8 cellular contexts compared by ENCODE assay signal in the genomic region with DNA sequence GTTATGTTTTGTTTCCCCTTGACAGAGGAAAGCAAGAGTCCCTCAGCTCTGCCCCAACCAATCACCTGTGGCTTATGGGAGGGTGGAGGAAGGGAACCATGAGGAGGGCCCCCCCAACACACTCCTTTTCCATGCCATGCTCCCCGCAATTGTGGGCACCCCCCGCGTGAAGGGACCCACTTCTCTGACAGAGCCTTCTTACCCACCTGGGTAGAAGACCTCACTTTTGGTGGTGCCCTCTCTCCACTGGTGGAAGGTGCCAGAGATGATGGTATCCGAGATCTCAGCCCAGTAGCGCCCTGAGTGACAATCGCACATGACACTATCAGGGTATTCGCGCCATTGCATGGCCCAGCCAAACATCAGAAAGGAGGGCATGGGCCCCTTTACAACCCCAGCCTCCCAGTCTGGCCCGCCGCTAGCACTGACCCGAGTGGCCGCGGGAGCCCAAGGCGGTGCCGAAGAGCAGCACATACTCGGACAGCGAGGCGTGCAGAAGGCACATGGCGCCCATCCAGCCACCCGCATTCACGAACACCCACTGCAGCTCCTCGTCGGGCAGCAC. TPM values are rescaled to one million over a fixed set of nuclear protein-coding genes. Genes with fewer than 3 reads are reported as not detected.
DNase-seq lines count a peak whose midpoint lies in the region; ATAC-seq and TF ChIP-seq lines count a peak whose summit lies in the region.

No MANE protein-coding gene starts in this region.

- H3K4me3 ChIP-seq in right cardiac atrium (ENCODE audit: low read length) (peak overlapping the region; percentile 49), smooth muscle cell (peak overlapping the region; percentile 57)

- H3K4me3 Mint-ChIP-seq in activated T-helper 1 cell treated with anti-CD3 and anti-CD28 coated beads, Interleukin-12 subunit alpha, Interleukin-12 subunit beta, Interleukin-2, Interleukin-4 antibody, amounts not matched to agents 30 ng/mL and 10 ng/mL and 1 ng/mL, durations not matched to agents 14 hours and 24 hours and 36 hours, result peak overlapping the region; percentile 97

- peak overlapping the region; percentile 41 for H3K9ac ChIP-seq in smooth muscle cell (ENCODE audit: low read depth)

- DNase-seq in COLO668 (lab: John Stamatoyannopoulos, UW; ENCODE audit: unreplicated experiment), result peak; percentile 26
- DNase-seq in activated T-helper 1 cell treated with anti-CD3 and anti-CD28 coated beads, Interleukin-12 subunit alpha, Interleukin-12 subunit beta, Interleukin-2, Interleukin-4 antibody, amounts not matched to agents 30 ng/mL and 10 ng/mL and 1 ng/mL, durations not matched to agents 14 hours and 24 hours and 36 hours (ENCODE audit: low spot score), result peak; percentile 15
- no peak for DNase-seq in right cardiac atrium
- DNase-seq in smooth muscle cell (lab: John Stamatoyannopoulos, UW; ENCODE audit: unreplicated experiment), result no peak
- no peak for DNase-seq in medulla oblongata (ENCODE audit: extremely low spot score)
- no peak for DNase-seq in NCI-H1048 (lab: John Stamatoyannopoulos, UW)
- DNase-seq in germinal center (ENCODE audit: low spot score), result no peak

- H3K27ac Mint-ChIP-seq in activated T-helper 1 cell treated with anti-CD3 and anti-CD28 coated beads, Interleukin-12 subunit alpha, Interleukin-12 subunit beta, Interleukin-2, Interleukin-4 antibody, amounts not matched to agents 30 ng/mL and 10 ng/mL and 1 ng/mL, durations not matched to agents 14 hours and 24 hours and 36 hours, result peak overlapping the region; percentile 88

- no peaks in the 10 kb centered on the region for H3K27me3 Mint-ChIP-seq in activated T-helper 1 cell treated with anti-CD3 and anti-CD28 coated beads, Interleukin-12 subunit alpha, Interleukin-12 subunit beta, Interleukin-2, Interleukin-4 antibody, amounts not matched to agents 30 ng/mL and 10 ng/mL and 1 ng/mL, durations not matched to agents 14 hours and 24 hours and 36 hours (ENCODE audit: insufficient read depth)

- no peaks in the 10 kb centered on the region for H3K9me3 ChIP-seq in right cardiac atrium (ENCODE audit: control insufficient read depth, low read length)
- no peaks in the 10 kb centered on the region for H3K9me3 ChIP-seq in smooth muscle cell (replicated peaks; ENCODE audit: low read depth)

- no peaks in the 10 kb centered on the region for H3K4me1 ChIP-seq in right cardiac atrium (ENCODE audit: control insufficient read depth, insufficient read depth, low read length)
- H3K4me1 ChIP-seq in smooth muscle cell (ENCODE audit: low read depth), result peaks cover 24% of the 10 kb centered on the region

- WGBS in right cardiac atrium, result 8% methylated on average over 23 of the region's 23 CpGs
- 6% methylated on average over 23 of the region's 23 CpGs for WGBS in smooth muscle cell (ENCODE audit: low lambda C conversion rate)

- no peaks in the 10 kb centered on the region for H3F3A ChIP-seq in smooth muscle cell (ENCODE audit: low read depth)

- H2AFZ ChIP-seq in smooth muscle cell (ENCODE audit: low read depth), result peak overlapping the region; percentile 71

- peaks cover 10% of the 10 kb centered on the region for H3K79me2 ChIP-seq in smooth muscle cell (ENCODE audit: low read depth)

- no peaks in the 10 kb centered on the region for H4K20me1 ChIP-seq in smooth muscle cell (ENCODE audit: low read depth)

- H3K4me2 ChIP-seq in smooth muscle cell, result peak overlapping the region; percentile 93

- peak; percentile 23 for ATAC-seq in HG03025 (IDR thresholded peaks at IDR 0.05; ENCODE audit: low FRiP score, unreplicated experiment)
- ATAC-seq in right cardiac atrium, result no peak

- H3K27me3 ChIP-seq in right cardiac atrium (ENCODE audit: control insufficient read depth, insufficient read depth) (no peaks in the 10 kb centered on the region), smooth muscle cell (ENCODE audit: low read depth) (peaks cover 4% of the 10 kb centered on the region)

- peaks cover 31% of the 10 kb centered on the region for H3K36me3 Mint-ChIP-seq in activated T-helper 1 cell treated with anti-CD3 and anti-CD28 coated beads, Interleukin-12 subunit alpha, Interleukin-12 subunit beta, Interleukin-2, Interleukin-4 antibody, amounts not matched to agents 30 ng/mL and 10 ng/mL and 1 ng/mL, durations not matched to agents 14 hours and 24 hours and 36 hours (ENCODE audit: low read depth)

- H3K27ac ChIP-seq in right cardiac atrium (ENCODE audit: low read length) (peak overlapping the region; percentile 80), smooth muscle cell (ENCODE audit: low read depth) (no peak overlapping the region)

- intact Hi-C loops in activated T-helper 1 cell treated with anti-CD3 and anti-CD28 coated beads, Interleukin-12 subunit alpha, Interleukin-12 subunit beta, Interleukin-2, Interleukin-4 antibody, amounts not matched to agents 30 ng/mL and 10 ng/mL and 1 ng/mL, durations not matched to agents 14 hours and 24 hours and 36 hours (cut with micrococcal nuclease), result loop anchor here (1.0 to 10.0 kb wide), 6 partner anchors 9 to 438 kb away; a partner anchor contains a TSS
- intact Hi-C loops in right cardiac atrium (cut with DNase I), result loop anchor here in 1 of 4 donors (10.0 kb wide), 1 partner anchor 68 kb away; no protein-coding TSS in a partner anchor

- H3K4me1 Mint-ChIP-seq in activated T-helper 1 cell treated with anti-CD3 and anti-CD28 coated beads, Interleukin-12 subunit alpha, Interleukin-12 subunit beta, Interleukin-2, Interleukin-4 antibody, amounts not matched to agents 30 ng/mL and 10 ng/mL and 1 ng/mL, durations not matched to agents 14 hours and 24 hours and 36 hours (ENCODE audit: low read depth), result peaks cover 39% of the 10 kb centered on the region

- no peaks in the 10 kb centered on the region for H3K36me3 ChIP-seq in smooth muscle cell (ENCODE audit: low read depth)

- no peak for TF ChIP-seq CTCF in smooth muscle cell (IDR thresholded peaks at IDR 0.05; ENCODE audit: borderline replicate concordance, insufficient read depth, poor library complexity, severe bottlenecking)

- H3K9me3 Mint-ChIP-seq in activated T-helper 1 cell treated with anti-CD3 and anti-CD28 coated beads, Interleukin-12 subunit alpha, Interleukin-12 subunit beta, Interleukin-2, Interleukin-4 antibody, amounts not matched to agents 30 ng/mL and 10 ng/mL and 1 ng/mL, durations not matched to agents 14 hours and 24 hours and 36 hours, result no peaks in the 10 kb centered on the region

RNA-seq across cellular contexts. Expression of a gene that starts 0.7 kb away (rescaled TPM):
- 128 and 130 TPM in 2 replicates for total RNA-seq in activated T-helper 1 cell treated with anti-CD3 and anti-CD28 coated beads, Interleukin-12 subunit alpha, Interleukin-12 subunit beta, Interleukin-2, Interleukin-4 antibody, amounts not matched to agents 30 ng/mL and 10 ng/mL and 1 ng/mL, durations not matched to agents 14 hours and 24 hours and 36 hours
- total RNA-seq in right cardiac atrium (10 to 100 TPM; 28.6 to 37.2 (median 35.5) TPM), smooth muscle cell (99.6 and 105 TPM in 2 replicates)
- polyA plus RNA-seq in right cardiac atrium (36.0 TPM), smooth muscle cell (152 and 192 TPM in 2 replicates)

RNA-seq across cellular contexts. Expression of a gene that starts 8.0 kb away (rescaled TPM):
- 0.23 TPM in 1 of 2 replicates, not detected in the other for total RNA-seq in activated T-helper 1 cell treated with anti-CD3 and anti-CD28 coated beads, Interleukin-12 subunit alpha, Interleukin-12 subunit beta, Interleukin-2, Interleukin-4 antibody, amounts not matched to agents 30 ng/mL and 10 ng/mL and 1 ng/mL, durations not matched to agents 14 hours and 24 hours and 36 hours
- not detected for total RNA-seq in right cardiac atrium
- polyA plus RNA-seq in right cardiac atrium, result not detected
- total RNA-seq in smooth muscle cell, result not detected in 2 replicates
- polyA plus RNA-seq in smooth muscle cell, result 0.40 and 0.45 TPM in 2 replicates

RNA-seq across cellular contexts. Expression of a gene that starts 9.6 kb away (rescaled TPM):
- total RNA-seq in activated T-helper 1 cell treated with anti-CD3 and anti-CD28 coated beads, Interleukin-12 subunit alpha, Interleukin-12 subunit beta, Interleukin-2, Interleukin-4 antibody, amounts not matched to agents 30 ng/mL and 10 ng/mL and 1 ng/mL, durations not matched to agents 14 hours and 24 hours and 36 hours, result 72.0 and 73.7 TPM in 2 replicates
- total RNA-seq in right cardiac atrium (10 to 100 TPM; 37.3 to 71.2 (median 66.3) TPM), smooth muscle cell (25.9 and 32.9 TPM in 2 replicates)
- polyA plus RNA-seq in right cardiac atrium (57.1 TPM), smooth muscle cell (46.4 and 52.2 TPM in 2 replicates)

RNA-seq across cellular contexts. Expression of a gene that starts 15.1 kb away (rescaled TPM):
- total RNA-seq in activated T-helper 1 cell treated with anti-CD3 and anti-CD28 coated beads, Interleukin-12 subunit alpha, Interleukin-12 subunit beta, Interleukin-2, Interleukin-4 antibody, amounts not matched to agents 30 ng/mL and 10 ng/mL and 1 ng/mL, durations not matched to agents 14 hours and 24 hours and 36 hours, result 29.9 and 30.3 TPM in 2 replicates
- total RNA-seq in right cardiac atrium (10 to 100 TPM; 48.7 to 92.2 (median 73.9) TPM), smooth muscle cell (44.5 and 72.1 TPM in 2 replicates)
- polyA plus RNA-seq in right cardiac atrium (49.3 TPM), smooth muscle cell (69.8 and 99.8 TPM in 2 replicates)

RNA-seq across cellular contexts. Expression of a gene that starts 16.6 kb away (rescaled TPM):
- 59.3 and 62.2 TPM in 2 replicates for total RNA-seq in activated T-helper 1 cell treated with anti-CD3 and anti-CD28 coated beads, Interleukin-12 subunit alpha, Interleukin-12 subunit beta, Interleukin-2, Interleukin-4 antibody, amounts not matched to agents 30 ng/mL and 10 ng/mL and 1 ng/mL, durations not matched to agents 14 hours and 24 hours and 36 hours
- total RNA-seq in right cardiac atrium, result 100 to 1,000 TPM in 3 of 4 donors, 10 to 100 TPM in 1; 99.3 to 128 (median 117) TPM
- 113 TPM for polyA plus RNA-seq in right cardiac atrium
- 76.4 and 87.6 TPM in 2 replicates for total RNA-seq in smooth muscle cell
- polyA plus RNA-seq in smooth muscle cell, result 142 and 164 TPM in 2 replicates

Comparison
In these comparisons a context has a peak if more than half of its experiments do, and no peak if none do; other contexts are left out.
1. DNase-seq: peak in COLO668 (single experiment) and activated T-helper 1 cell treated with anti-CD3 and anti-CD28 coated beads, Interleukin-12 subunit alpha, Interleukin-12 subunit beta, Interleukin-2, Interleukin-4 antibody, amounts not matched to agents 30 ng/mL and 10 ng/mL and 1 ng/mL, durations not matched to agents 14 hours and 24 hours and 36 hours (single experiment); none in right cardiac atrium (0 of 3), smooth muscle cell (single experiment), medulla oblongata (single experiment), NCI-H1048 (single experiment) and germinal center (single experiment).